In the genomic region with DNA sequence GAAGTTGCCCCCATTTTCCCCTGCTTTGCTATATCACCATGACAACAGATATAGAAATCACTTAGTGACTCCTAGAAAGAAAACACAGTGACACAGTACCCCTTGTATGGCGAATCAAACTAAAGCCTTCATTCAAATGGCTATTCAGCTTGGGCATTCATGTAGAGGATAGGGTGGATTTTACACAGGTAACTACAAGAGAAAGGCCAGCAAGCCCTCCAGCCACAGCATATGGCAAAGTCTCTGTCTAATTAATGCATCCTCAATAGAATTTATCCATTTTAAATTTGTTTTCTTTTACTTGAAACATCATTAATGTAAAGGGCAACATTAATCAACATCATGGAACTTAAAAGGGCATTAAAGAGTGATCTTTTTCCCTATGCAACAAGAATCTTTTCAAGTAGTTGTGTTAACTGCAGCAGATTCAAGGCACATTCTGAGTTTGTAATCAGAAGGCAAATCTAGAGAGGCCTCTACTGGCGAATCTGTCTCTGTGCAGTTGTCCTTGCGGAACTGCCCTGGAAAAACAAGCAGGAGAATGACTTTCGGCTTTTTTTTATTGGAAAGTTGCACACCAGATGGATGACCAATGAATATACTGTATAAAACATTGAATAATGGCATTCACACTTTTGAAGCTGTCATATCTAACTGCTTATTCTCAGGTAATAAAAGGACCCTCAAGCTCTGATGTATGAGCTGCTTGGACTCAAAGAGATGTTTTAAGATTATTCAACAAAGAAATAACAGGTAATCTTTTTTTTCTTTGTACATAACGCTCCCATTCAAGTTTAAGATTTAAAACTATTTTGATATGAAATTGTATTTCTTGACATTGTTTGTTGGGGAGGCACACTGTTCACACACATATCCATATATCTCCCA, we compare ENCODE assay signal across 7 cellular contexts.
DNase-seq lines count a peak whose midpoint lies in the region; ATAC-seq and TF ChIP-seq lines count a peak whose summit lies in the region.

No MANE protein-coding gene starts in this region.

- intact Hi-C loops in left colon (cut with DNase I, micrococcal nuclease), result no loop called here

- H3K4me3 ChIP-seq in GM12865 (ENCODE audit: low read depth, low read length) (no peak overlapping the region), astrocyte of the cerebellum (ENCODE audit: low read depth, low read length) (no peak overlapping the region)

- peak; percentile 19 for DNase-seq in GM12865 (ENCODE audit: low read depth)
- DNase-seq in NCI-H1105 (lab: John Stamatoyannopoulos, UW), result peak; percentile 19
- DNase-seq in astrocyte of the cerebellum (ENCODE audit: low read depth), result peak; percentile 78
- no peak for DNase-seq in left colon
- no peak for DNase-seq in activated gamma-delta T cell treated with Interleukin-2 at 50 U/mL for 16 hours

- peak; percentile 33 for TF ChIP-seq CTCF in GM12865 (IDR thresholded peaks at IDR 0.05; ENCODE audit: insufficient read depth, low read depth, low read length, missing control alignments)
- TF ChIP-seq CTCF in astrocyte of the cerebellum (IDR thresholded peaks at IDR 0.05; ENCODE audit: low read depth, low read length, missing control alignments), result peak; percentile 93

- in situ Hi-C loops in astrocyte of the cerebellum (cut with HindIII; ENCODE audit: low sequenced_read_pairs), result no loop called here

- ATAC-seq in left colon (peak; percentile 72), HG03442 (IDR thresholded peaks at IDR 0.05; ENCODE audit: unreplicated experiment) (no peak), GM19035 (IDR thresholded peaks at IDR 0.05; ENCODE audit: unreplicated experiment) (no peak)

Comparison
In these comparisons a context has a peak if more than half of its experiments do, and no peak if none do; other contexts are left out.
1. DNase-seq: peak in GM12865 (single experiment), NCI-H1105 (single experiment) and astrocyte of the cerebellum (single experiment); none in left colon (0 of 2) and activated gamma-delta T cell treated with Interleukin-2 at 50 U/mL for 16 hours (single experiment).